ENCODE assay signal across 1 cellular context in the genomic region with DNA sequence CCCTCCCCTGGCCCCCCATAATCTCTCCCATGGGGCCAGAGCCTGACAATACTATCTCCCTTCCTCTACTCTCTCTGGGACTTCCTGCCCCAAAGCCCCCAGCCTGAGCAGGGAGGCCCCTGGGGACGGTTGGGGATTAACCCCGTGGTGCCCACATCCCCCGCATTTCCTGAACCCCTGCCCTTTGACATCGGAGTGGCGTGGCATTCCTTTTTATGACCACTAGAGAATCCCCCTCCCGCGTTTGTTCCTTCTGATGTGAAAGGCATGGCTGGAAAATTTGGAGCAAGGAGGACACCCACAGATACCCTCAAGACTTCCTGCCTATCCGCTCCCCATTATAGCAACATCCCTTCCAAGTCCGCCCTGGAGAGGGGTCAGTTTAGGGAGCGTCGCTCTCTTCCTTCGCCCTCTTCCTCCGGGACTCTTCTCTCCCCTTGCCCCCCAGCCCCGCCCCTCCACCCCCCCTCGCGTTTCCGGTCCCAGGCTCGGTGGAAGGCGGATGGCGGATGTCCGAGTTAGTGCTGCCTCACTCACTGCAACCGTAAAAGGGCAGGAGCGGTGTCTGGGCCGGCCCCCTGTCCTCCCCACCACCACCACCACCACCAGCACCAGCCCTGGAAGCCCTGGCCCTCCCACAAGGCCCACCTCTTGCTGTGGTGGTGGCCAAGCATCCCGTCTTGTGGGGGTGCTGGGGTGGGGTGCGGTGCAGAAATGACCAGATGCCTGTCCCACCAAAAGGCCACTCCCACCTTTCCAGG.
TF ChIP-seq lines count a peak whose summit lies in the region.

No MANE protein-coding gene starts in this region.

TF ChIP-seq in K562, 482 proteins besides CTCF, POLR2A, EP300 and RAD21 (continued from another document and continues in another):
- TF ChIP-seq CREM (IDR thresholded peaks at IDR 0.05; ENCODE audit: low read depth) (peak; percentile 6; the same call in 1 of the 2 replicates), JUNB (CRISPR knock-in tag; conservative IDR thresholded peaks at IDR 0.05) (no peak), ZNF24 (IDR thresholded peaks at IDR 0.05) (no peak), ETV1 (tag; conservative IDR thresholded peaks at IDR 0.05; ENCODE audit: low read depth) (peak; percentile 68), NR3C1 (CRISPR knock-in tag; IDR thresholded peaks at IDR 0.05) (no peak), JUND (IDR thresholded peaks at IDR 0.05; ENCODE audit: borderline replicate concordance, low read depth, low read length) (no peak), JUND (tag; IDR thresholded peaks at IDR 0.05; ENCODE audit: borderline replicate concordance, low read depth, low read length) (no peak), CEBPG (CRISPR knock-in tag; IDR thresholded peaks at IDR 0.05) (no peak), CEBPG (tag; conservative IDR thresholded peaks at IDR 0.05 in 1 of 2, IDR thresholded peaks at IDR 0.05 in 1 of 2) (no peak), CBX5 (IDR thresholded peaks at IDR 0.05; ENCODE audit: borderline replicate concordance, low read depth) (no peak), SMARCC2 (IDR thresholded peaks at IDR 0.05; ENCODE audit: low read depth) (no peak), CBFA2T3 (IDR thresholded peaks at IDR 0.05) (no peak), RB1 (IDR thresholded peaks at IDR 0.05; ENCODE audit: low read depth) (no peak), NR1H2 (CRISPR knock-in tag; IDR thresholded peaks at IDR 0.05) (no peak), ZNF212 (CRISPR knock-in tag; IDR thresholded peaks at IDR 0.05) (no peak), PHTF2 (CRISPR knock-in tag; IDR thresholded peaks at IDR 0.05) (no peak), KAT2B (IDR thresholded peaks at IDR 0.05; ENCODE audit: low read depth, low read length) (no peak), RBM15 (IDR thresholded peaks at IDR 0.05; ENCODE audit: insufficient read depth, low read length) (no peak), CTBP1 (IDR thresholded peaks at IDR 0.05; ENCODE audit: borderline replicate concordance) (no peak), ZNF232 (CRISPR knock-in tag; IDR thresholded peaks at IDR 0.05) (no peak), ZEB2 (IDR thresholded peaks at IDR 0.05) (no peak), ZNF175 (CRISPR knock-in tag; IDR thresholded peaks at IDR 0.05; ENCODE audit: low read depth) (no peak), RUNX1 (IDR thresholded peaks at IDR 0.05; ENCODE audit: low read depth) (no peak), PPARD (CRISPR knock-in tag; IDR thresholded peaks at IDR 0.05) (no peak), FOXA1 (IDR thresholded peaks at IDR 0.05; ENCODE audit: borderline replicate concordance) (no peak), ZNF274 (IDR thresholded peaks at IDR 0.05; ENCODE audit: borderline replicate concordance, low read depth, low read length) (no peak), MTA1 (IDR thresholded peaks at IDR 0.05; ENCODE audit: borderline replicate concordance) (no peak)
- TF ChIP-seq, protein P1, sequence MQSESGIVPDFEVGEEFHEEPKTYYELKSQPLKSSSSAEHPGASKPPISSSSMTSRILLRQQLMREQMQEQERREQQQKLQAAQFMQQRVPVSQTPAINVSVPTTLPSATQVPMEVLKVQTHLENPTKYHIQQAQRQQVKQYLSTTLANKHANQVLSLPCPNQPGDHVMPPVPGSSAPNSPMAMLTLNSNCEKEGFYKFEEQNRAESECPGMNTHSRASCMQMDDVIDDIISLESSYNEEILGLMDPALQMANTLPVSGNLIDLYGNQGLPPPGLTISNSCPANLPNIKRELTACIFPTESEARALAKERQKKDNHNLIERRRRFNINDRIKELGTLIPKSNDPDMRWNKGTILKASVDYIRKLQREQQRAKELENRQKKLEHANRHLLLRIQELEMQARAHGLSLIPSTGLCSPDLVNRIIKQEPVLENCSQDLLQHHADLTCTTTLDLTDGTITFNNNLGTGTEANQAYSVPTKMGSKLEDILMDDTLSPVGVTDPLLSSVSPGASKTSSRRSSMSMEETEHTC (IDR thresholded peaks at IDR 0.05): no peak
- TF ChIP-seq, protein P2, sequence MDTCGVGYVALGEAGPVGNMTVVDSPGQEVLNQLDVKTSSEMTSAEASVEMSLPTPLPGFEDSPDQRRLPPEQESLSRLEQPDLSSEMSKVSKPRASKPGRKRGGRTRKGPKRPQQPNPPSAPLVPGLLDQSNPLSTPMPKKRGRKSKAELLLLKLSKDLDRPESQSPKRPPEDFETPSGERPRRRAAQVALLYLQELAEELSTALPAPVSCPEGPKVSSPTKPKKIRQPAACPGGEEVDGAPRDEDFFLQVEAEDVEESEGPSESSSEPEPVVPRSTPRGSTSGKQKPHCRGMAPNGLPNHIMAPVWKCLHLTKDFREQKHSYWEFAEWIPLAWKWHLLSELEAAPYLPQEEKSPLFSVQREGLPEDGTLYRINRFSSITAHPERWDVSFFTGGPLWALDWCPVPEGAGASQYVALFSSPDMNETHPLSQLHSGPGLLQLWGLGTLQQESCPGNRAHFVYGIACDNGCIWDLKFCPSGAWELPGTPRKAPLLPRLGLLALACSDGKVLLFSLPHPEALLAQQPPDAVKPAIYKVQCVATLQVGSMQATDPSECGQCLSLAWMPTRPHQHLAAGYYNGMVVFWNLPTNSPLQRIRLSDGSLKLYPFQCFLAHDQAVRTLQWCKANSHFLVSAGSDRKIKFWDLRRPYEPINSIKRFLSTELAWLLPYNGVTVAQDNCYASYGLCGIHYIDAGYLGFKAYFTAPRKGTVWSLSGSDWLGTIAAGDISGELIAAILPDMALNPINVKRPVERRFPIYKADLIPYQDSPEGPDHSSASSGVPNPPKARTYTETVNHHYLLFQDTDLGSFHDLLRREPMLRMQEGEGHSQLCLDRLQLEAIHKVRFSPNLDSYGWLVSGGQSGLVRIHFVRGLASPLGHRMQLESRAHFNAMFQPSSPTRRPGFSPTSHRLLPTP (IDR thresholded peaks at IDR 0.05; ENCODE audit: borderline replicate concordance, extremely low read depth, insufficient read length): no peak
- TF ChIP-seq, protein P3, sequence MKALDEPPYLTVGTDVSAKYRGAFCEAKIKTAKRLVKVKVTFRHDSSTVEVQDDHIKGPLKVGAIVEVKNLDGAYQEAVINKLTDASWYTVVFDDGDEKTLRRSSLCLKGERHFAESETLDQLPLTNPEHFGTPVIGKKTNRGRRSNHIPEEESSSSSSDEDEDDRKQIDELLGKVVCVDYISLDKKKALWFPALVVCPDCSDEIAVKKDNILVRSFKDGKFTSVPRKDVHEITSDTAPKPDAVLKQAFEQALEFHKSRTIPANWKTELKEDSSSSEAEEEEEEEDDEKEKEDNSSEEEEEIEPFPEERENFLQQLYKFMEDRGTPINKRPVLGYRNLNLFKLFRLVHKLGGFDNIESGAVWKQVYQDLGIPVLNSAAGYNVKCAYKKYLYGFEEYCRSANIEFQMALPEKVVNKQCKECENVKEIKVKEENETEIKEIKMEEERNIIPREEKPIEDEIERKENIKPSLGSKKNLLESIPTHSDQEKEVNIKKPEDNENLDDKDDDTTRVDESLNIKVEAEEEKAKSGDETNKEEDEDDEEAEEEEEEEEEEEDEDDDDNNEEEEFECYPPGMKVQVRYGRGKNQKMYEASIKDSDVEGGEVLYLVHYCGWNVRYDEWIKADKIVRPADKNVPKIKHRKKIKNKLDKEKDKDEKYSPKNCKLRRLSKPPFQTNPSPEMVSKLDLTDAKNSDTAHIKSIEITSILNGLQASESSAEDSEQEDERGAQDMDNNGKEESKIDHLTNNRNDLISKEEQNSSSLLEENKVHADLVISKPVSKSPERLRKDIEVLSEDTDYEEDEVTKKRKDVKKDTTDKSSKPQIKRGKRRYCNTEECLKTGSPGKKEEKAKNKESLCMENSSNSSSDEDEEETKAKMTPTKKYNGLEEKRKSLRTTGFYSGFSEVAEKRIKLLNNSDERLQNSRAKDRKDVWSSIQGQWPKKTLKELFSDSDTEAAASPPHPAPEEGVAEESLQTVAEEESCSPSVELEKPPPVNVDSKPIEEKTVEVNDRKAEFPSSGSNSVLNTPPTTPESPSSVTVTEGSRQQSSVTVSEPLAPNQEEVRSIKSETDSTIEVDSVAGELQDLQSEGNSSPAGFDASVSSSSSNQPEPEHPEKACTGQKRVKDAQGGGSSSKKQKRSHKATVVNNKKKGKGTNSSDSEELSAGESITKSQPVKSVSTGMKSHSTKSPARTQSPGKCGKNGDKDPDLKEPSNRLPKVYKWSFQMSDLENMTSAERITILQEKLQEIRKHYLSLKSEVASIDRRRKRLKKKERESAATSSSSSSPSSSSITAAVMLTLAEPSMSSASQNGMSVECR (CRISPR knock-in tag; IDR thresholded peaks at IDR 0.05): no peak
- TF ChIP-seq, protein P4, sequence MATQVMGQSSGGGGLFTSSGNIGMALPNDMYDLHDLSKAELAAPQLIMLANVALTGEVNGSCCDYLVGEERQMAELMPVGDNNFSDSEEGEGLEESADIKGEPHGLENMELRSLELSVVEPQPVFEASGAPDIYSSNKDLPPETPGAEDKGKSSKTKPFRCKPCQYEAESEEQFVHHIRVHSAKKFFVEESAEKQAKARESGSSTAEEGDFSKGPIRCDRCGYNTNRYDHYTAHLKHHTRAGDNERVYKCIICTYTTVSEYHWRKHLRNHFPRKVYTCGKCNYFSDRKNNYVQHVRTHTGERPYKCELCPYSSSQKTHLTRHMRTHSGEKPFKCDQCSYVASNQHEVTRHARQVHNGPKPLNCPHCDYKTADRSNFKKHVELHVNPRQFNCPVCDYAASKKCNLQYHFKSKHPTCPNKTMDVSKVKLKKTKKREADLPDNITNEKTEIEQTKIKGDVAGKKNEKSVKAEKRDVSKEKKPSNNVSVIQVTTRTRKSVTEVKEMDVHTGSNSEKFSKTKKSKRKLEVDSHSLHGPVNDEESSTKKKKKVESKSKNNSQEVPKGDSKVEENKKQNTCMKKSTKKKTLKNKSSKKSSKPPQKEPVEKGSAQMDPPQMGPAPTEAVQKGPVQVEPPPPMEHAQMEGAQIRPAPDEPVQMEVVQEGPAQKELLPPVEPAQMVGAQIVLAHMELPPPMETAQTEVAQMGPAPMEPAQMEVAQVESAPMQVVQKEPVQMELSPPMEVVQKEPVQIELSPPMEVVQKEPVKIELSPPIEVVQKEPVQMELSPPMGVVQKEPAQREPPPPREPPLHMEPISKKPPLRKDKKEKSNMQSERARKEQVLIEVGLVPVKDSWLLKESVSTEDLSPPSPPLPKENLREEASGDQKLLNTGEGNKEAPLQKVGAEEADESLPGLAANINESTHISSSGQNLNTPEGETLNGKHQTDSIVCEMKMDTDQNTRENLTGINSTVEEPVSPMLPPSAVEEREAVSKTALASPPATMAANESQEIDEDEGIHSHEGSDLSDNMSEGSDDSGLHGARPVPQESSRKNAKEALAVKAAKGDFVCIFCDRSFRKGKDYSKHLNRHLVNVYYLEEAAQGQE (CRISPR knock-in tag; IDR thresholded peaks at IDR 0.05; ENCODE audit: low read depth): no peak
- TF ChIP-seq, protein P5, sequence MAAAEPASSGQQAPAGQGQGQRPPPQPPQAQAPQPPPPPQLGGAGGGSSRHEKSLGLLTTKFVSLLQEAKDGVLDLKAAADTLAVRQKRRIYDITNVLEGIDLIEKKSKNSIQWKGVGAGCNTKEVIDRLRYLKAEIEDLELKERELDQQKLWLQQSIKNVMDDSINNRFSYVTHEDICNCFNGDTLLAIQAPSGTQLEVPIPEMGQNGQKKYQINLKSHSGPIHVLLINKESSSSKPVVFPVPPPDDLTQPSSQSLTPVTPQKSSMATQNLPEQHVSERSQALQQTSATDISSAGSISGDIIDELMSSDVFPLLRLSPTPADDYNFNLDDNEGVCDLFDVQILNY (CRISPR knock-in tag; IDR thresholded peaks at IDR 0.05): no peak
- TF ChIP-seq, protein P6, sequence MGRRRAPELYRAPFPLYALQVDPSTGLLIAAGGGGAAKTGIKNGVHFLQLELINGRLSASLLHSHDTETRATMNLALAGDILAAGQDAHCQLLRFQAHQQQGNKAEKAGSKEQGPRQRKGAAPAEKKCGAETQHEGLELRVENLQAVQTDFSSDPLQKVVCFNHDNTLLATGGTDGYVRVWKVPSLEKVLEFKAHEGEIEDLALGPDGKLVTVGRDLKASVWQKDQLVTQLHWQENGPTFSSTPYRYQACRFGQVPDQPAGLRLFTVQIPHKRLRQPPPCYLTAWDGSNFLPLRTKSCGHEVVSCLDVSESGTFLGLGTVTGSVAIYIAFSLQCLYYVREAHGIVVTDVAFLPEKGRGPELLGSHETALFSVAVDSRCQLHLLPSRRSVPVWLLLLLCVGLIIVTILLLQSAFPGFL (CRISPR knock-in tag; IDR thresholded peaks at IDR 0.05): no peak
- TF ChIP-seq, protein P7, sequence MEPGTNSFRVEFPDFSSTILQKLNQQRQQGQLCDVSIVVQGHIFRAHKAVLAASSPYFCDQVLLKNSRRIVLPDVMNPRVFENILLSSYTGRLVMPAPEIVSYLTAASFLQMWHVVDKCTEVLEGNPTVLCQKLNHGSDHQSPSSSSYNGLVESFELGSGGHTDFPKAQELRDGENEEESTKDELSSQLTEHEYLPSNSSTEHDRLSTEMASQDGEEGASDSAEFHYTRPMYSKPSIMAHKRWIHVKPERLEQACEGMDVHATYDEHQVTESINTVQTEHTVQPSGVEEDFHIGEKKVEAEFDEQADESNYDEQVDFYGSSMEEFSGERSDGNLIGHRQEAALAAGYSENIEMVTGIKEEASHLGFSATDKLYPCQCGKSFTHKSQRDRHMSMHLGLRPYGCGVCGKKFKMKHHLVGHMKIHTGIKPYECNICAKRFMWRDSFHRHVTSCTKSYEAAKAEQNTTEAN (CRISPR knock-in tag; IDR thresholded peaks at IDR 0.05): no peak
- TF ChIP-seq, protein P8, sequence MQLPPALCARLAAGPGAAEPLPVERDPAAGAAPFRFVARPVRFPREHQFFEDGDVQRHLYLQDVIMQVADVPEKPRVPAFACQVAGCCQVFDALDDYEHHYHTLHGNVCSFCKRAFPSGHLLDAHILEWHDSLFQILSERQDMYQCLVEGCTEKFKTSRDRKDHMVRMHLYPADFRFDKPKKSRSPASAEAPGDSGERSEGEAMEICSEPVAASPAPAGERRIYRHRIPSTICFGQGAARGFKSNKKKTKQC (CRISPR knock-in tag; IDR thresholded peaks at IDR 0.05): no peak
- TF ChIP-seq, protein P9, sequence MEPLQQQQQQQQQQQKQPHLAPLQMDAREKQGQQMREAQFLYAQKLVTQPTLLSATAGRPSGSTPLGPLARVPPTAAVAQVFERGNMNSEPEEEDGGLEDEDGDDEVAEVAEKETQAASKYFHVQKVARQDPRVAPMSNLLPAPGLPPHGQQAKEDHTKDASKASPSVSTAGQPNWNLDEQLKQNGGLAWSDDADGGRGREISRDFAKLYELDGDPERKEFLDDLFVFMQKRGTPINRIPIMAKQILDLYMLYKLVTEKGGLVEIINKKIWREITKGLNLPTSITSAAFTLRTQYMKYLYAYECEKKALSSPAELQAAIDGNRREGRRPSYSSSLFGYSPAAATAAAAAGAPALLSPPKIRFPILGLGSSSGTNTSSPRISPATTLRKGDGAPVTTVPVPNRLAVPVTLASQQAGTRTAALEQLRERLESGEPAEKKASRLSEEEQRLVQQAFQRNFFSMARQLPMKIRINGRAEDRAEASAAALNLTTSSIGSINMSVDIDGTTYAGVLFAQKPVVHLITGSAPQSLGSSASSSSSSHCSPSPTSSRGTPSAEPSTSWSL (CRISPR knock-in tag; IDR thresholded peaks at IDR 0.05; ENCODE audit: borderline replicate concordance): no peak
